23 cellular contexts compared by ENCODE assay signal in the genomic region with DNA sequence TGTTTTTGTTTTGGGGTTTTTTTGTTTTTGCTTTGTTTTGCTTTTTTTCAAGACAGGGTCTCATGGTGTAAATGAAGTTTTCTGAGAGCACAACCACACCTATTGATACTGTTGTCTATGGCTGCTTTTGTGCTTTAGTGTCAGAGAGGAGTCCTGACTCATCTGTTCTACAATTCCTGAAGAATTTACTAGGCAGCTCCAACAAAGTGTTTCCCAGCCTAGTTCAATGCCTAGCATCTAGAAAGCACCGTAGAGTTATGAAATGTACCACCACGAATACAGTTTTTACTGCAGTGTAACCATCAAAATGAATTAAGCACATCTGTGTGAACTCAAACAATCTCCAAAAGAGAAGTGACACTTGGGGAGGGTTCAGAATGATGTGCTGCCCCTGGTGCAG. TPM values are rescaled to one million over a fixed set of nuclear protein-coding genes. Genes with fewer than 3 reads are reported as not detected.
DNase-seq lines count a peak whose midpoint lies in the region; ATAC-seq, FAIRE-seq and TF ChIP-seq lines count a peak whose summit lies in the region.
"Had no signal": no experiment of that assay in that cellular context is flagged by ENCODE, and none has a peak within 500 bp of the region (broad histone marks: within the 10 kb centered on the region; RNA-seq: fewer than 3 reads in every experiment).

No MANE protein-coding gene starts in this region.

- no peaks in the 10 kb centered on the region for H3K9me3 Mint-ChIP-seq in natural killer cell
- H3K9me3 Mint-ChIP-seq in natural killer cell treated with Interleukin-12 subunit alpha and Interleukin-12 subunit beta and Interleukin-15 and Interleukin-18, amount 100 ng/mL, for 72 hours: no peaks in the 10 kb centered on the region
- H3K9me3 Mint-ChIP-seq in activated CD8-positive, alpha-beta T cell treated with anti-CD3 and anti-CD28 coated beads, Interleukin-2, amount 10 ng/mL, durations not matched to agents 7 days and 5 days (ENCODE audit: insufficient read depth): no peaks in the 10 kb centered on the region
- H3K9me3 Mint-ChIP-seq: memory B cell had no signal

- peaks cover 48% of the 10 kb centered on the region for H3K36me3 Mint-ChIP-seq in natural killer cell
- H3K36me3 Mint-ChIP-seq in natural killer cell treated with Interleukin-12 subunit alpha and Interleukin-12 subunit beta and Interleukin-15 and Interleukin-18, amount 100 ng/mL, for 72 hours: peaks cover 50% of the 10 kb centered on the region
- H3K36me3 Mint-ChIP-seq in activated CD8-positive, alpha-beta T cell treated with anti-CD3 and anti-CD28 coated beads, Interleukin-2, amount 10 ng/mL, durations not matched to agents 7 days and 5 days (ENCODE audit: low read depth): peaks cover 74% of the 10 kb centered on the region

- intact Hi-C loops in natural killer cell (cut with micrococcal nuclease): no loop called here
- intact Hi-C loops in prostate gland (cut with DNase I): no loop called here

- FAIRE-seq in frontal cortex (lab: Jason Lieb, UNC): no peak

- ATAC-seq in natural killer cell: no peak
- ATAC-seq in natural killer cell treated with Interleukin-12 subunit alpha and Interleukin-12 subunit beta and Interleukin-15 and Interleukin-18, amount 100 ng/mL, for 72 hours: no peak
- ATAC-seq in activated CD8-positive, alpha-beta T cell treated with anti-CD3 and anti-CD28 coated beads, Interleukin-2, amount 10 ng/mL, durations not matched to agents 7 days and 5 days: no peak
- ATAC-seq: gastroesophageal sphincter, left lobe of liver had no signal

- H3K27ac Mint-ChIP-seq in natural killer cell: peak overlapping the region; percentile 45 to 66
- no peak overlapping the region for H3K27ac Mint-ChIP-seq in natural killer cell treated with Interleukin-12 subunit alpha and Interleukin-12 subunit beta and Interleukin-15 and Interleukin-18, amount 100 ng/mL, for 72 hours
- peak overlapping the region; percentile 26 for H3K27ac Mint-ChIP-seq in activated CD8-positive, alpha-beta T cell treated with anti-CD3 and anti-CD28 coated beads, Interleukin-2, amount 10 ng/mL, durations not matched to agents 7 days and 5 days
- H3K27ac Mint-ChIP-seq: memory B cell had no signal

- H3K4me3 ChIP-seq in fibroblast of villous mesenchyme (ENCODE audit: low read depth, low read length): no peak overlapping the region
- no peak overlapping the region for H3K4me3 ChIP-seq in prostate gland
- H3K4me3 ChIP-seq: BLaER1, esophagus muscularis mucosa, gastroesophageal sphincter, SJSA1, skin epidermis, tibial nerve had no signal

- POLR2A ChIA-PET in activated CD8-positive, alpha-beta T cell treated with anti-CD3 and anti-CD28 coated beads, Interleukin-2, amount 10 ng/mL, durations not matched to agents 7 days and 5 days (lab: Charles Lee): no interaction called here

- no peaks in the 10 kb centered on the region for H3K27me3 Mint-ChIP-seq in natural killer cell (ENCODE audit: low read depth in 2 of 2)
- H3K27me3 Mint-ChIP-seq in natural killer cell treated with Interleukin-12 subunit alpha and Interleukin-12 subunit beta and Interleukin-15 and Interleukin-18, amount 100 ng/mL, for 72 hours: no peaks in the 10 kb centered on the region
- no peaks in the 10 kb centered on the region for H3K27me3 Mint-ChIP-seq in activated CD8-positive, alpha-beta T cell treated with anti-CD3 and anti-CD28 coated beads, Interleukin-2, amount 10 ng/mL, durations not matched to agents 7 days and 5 days (ENCODE audit: low read depth)
- H3K27me3 Mint-ChIP-seq: memory B cell had no signal

- H3K4me3 Mint-ChIP-seq in natural killer cell: no peak overlapping the region
- H3K4me3 Mint-ChIP-seq in natural killer cell treated with Interleukin-12 subunit alpha and Interleukin-12 subunit beta and Interleukin-15 and Interleukin-18, amount 100 ng/mL, for 72 hours: no peak overlapping the region
- no peak overlapping the region for H3K4me3 Mint-ChIP-seq in activated CD8-positive, alpha-beta T cell treated with anti-CD3 and anti-CD28 coated beads, Interleukin-2, amount 10 ng/mL, durations not matched to agents 7 days and 5 days
- H3K4me3 Mint-ChIP-seq: memory B cell had no signal

- H3K27ac ChIP-seq in prostate gland: no peak overlapping the region
- H3K27ac ChIP-seq: BLaER1, esophagus muscularis mucosa, gastroesophageal sphincter, SJSA1, skin epidermis, tibial nerve had no signal

- WGBS in prostate gland: 67% methylated on average over 2 of the region's 2 CpGs

- DNase-seq in natural killer cell (no peak), fibroblast of villous mesenchyme (ENCODE audit: low read depth) (peak; percentile 17), prostate gland (ENCODE audit: low spot score) (no peak), SKM-1 (lab: John Stamatoyannopoulos, UW; ENCODE audit: unreplicated experiment) (no peak), frontal cortex (ENCODE audit: low spot score in 2 of 2) (no peak)
- no peak for DNase-seq in natural killer cell treated with Interleukin-12 subunit alpha and Interleukin-12 subunit beta and Interleukin-15 and Interleukin-18, amount 100 ng/mL, for 72 hours (ENCODE audit: low spot score)
- DNase-seq in activated CD8-positive, alpha-beta T cell treated with anti-CD3 and anti-CD28 coated beads, Interleukin-2, amount 10 ng/mL, durations not matched to agents 7 days and 5 days: no peak
- DNase-seq: activated naive CD4-positive, alpha-beta T cell; COR-L47; GDM1; HCEC 1CT; KBM-7; NCI-H2029 treated with DMSO at 0.1 percent for 48 hours; NCI-H748 treated with DMSO at 0.1 percent for 48 hours; T-helper 1 cell had no signal

- peaks cover 4 to 8% of the 10 kb centered on the region in 2 donors for H3K36me3 ChIP-seq in prostate gland

- H3K9me3 ChIP-seq in prostate gland: no peaks in the 10 kb centered on the region
- H3K9me3 ChIP-seq: BLaER1, esophagus muscularis mucosa, gastroesophageal sphincter, SJSA1, tibial nerve had no signal

- TF ChIP-seq CTCF in natural killer cell (IDR thresholded peaks at IDR 0.05) (no peak), fibroblast of villous mesenchyme (IDR thresholded peaks at IDR 0.05; ENCODE audit: insufficient read depth, low read depth, low read length) (no peak), prostate gland (IDR thresholded peaks at IDR 0.05) (no peak)

- CTCF ChIA-PET in activated CD8-positive, alpha-beta T cell treated with anti-CD3 and anti-CD28 coated beads, Interleukin-2, amount 10 ng/mL, durations not matched to agents 7 days and 5 days (lab: Charles Lee): no interaction called here

- H3K4me1 ChIP-seq in prostate gland (replicated peaks): peaks cover 4% of the 10 kb centered on the region
- H3K4me1 ChIP-seq: BLaER1, SJSA1 had no signal

- no peak for TF ChIP-seq POLR2A in prostate gland (IDR thresholded peaks at IDR 0.05)

- H3K4me1 Mint-ChIP-seq in natural killer cell: peaks cover 39 to 46% of the 10 kb centered on the region in 2 donors
- H3K4me1 Mint-ChIP-seq in natural killer cell treated with Interleukin-12 subunit alpha and Interleukin-12 subunit beta and Interleukin-15 and Interleukin-18, amount 100 ng/mL, for 72 hours (ENCODE audit: low read depth in 2 of 2): peaks cover 20 to 35% of the 10 kb centered on the region in 2 donors
- peaks cover 14% of the 10 kb centered on the region for H3K4me1 Mint-ChIP-seq in activated CD8-positive, alpha-beta T cell treated with anti-CD3 and anti-CD28 coated beads, Interleukin-2, amount 10 ng/mL, durations not matched to agents 7 days and 5 days (ENCODE audit: low read depth)

- no peaks in the 10 kb centered on the region for H3K27me3 ChIP-seq in prostate gland (replicated peaks; ENCODE audit: insufficient read depth)
- H3K27me3 ChIP-seq: BLaER1, esophagus muscularis mucosa, gastroesophageal sphincter, SJSA1, tibial nerve had no signal

RNA-seq across cellular contexts. Expression of a gene that starts 21.2 kb away (rescaled TPM):
- 100 to 1,000 TPM; 195 to 229 (median 207) TPM for total RNA-seq in natural killer cell
- 100 to 1,000 TPM; 126 to 190 TPM for total RNA-seq in natural killer cell treated with Interleukin-12 subunit alpha and Interleukin-12 subunit beta and Interleukin-15 and Interleukin-18, amount 100 ng/mL, for 72 hours
- 100 to 1,000 TPM; 116 to 134 TPM for total RNA-seq in activated CD8-positive, alpha-beta T cell treated with anti-CD3 and anti-CD28 coated beads, Interleukin-2, amount 10 ng/mL, durations not matched to agents 7 days and 5 days
- 37.4 and 40.6 TPM in 2 replicates for total RNA-seq in fibroblast of villous mesenchyme
- total RNA-seq in prostate gland: 100 to 1,000 TPM in 1 of 2 donors, 10 to 100 TPM in 1; 63.6 to 182 TPM
- total RNA-seq in frontal cortex: 86.4 TPM

RNA-seq across cellular contexts. Expression of a gene that starts 21.5 kb away (rescaled TPM):
- total RNA-seq in natural killer cell (100 to 1,000 TPM; 232 to 264 (median 258) TPM), fibroblast of villous mesenchyme (30.6 and 39.7 TPM in 2 replicates), prostate gland (100 to 1,000 TPM in 1 of 2 donors, 10 to 100 TPM in 1; 37.8 to 118 TPM), frontal cortex (37.9 TPM)
- total RNA-seq in natural killer cell treated with Interleukin-12 subunit alpha and Interleukin-12 subunit beta and Interleukin-15 and Interleukin-18, amount 100 ng/mL, for 72 hours: 100 to 1,000 TPM; 116 to 204 TPM
- 10 to 100 TPM; 84.2 to 96.6 TPM for total RNA-seq in activated CD8-positive, alpha-beta T cell treated with anti-CD3 and anti-CD28 coated beads, Interleukin-2, amount 10 ng/mL, durations not matched to agents 7 days and 5 days

RNA-seq across cellular contexts. Expression of a gene that starts 36.3 kb away (rescaled TPM):
- total RNA-seq in natural killer cell (10 to 100 TPM; 17.7 to 27.7 (median 25.1) TPM), fibroblast of villous mesenchyme (21.2 and 31.9 TPM in 2 replicates), prostate gland (10 to 100 TPM; 42.8 to 54.2 TPM), frontal cortex (15.1 TPM)
- total RNA-seq in natural killer cell treated with Interleukin-12 subunit alpha and Interleukin-12 subunit beta and Interleukin-15 and Interleukin-18, amount 100 ng/mL, for 72 hours: 10 to 100 TPM; 40.7 to 41.4 TPM
- 10 to 100 TPM; 53.1 to 55.1 TPM for total RNA-seq in activated CD8-positive, alpha-beta T cell treated with anti-CD3 and anti-CD28 coated beads, Interleukin-2, amount 10 ng/mL, durations not matched to agents 7 days and 5 days

RNA-seq across cellular contexts. Expression of a gene that starts 36.8 kb away (rescaled TPM):
- 1 to 10 TPM; 1.1 to 3.7 (median 3.0) TPM for total RNA-seq in natural killer cell
- total RNA-seq in natural killer cell treated with Interleukin-12 subunit alpha and Interleukin-12 subunit beta and Interleukin-15 and Interleukin-18, amount 100 ng/mL, for 72 hours: 1 to 10 TPM; 1.8 to 3.6 TPM
- total RNA-seq in activated CD8-positive, alpha-beta T cell treated with anti-CD3 and anti-CD28 coated beads, Interleukin-2, amount 10 ng/mL, durations not matched to agents 7 days and 5 days: 1 to 10 TPM; 2.0 to 2.1 TPM
- total RNA-seq in fibroblast of villous mesenchyme: 6.5 and 9.0 TPM in 2 replicates
- 10 to 100 TPM; 15.6 to 17.9 TPM for total RNA-seq in prostate gland
- total RNA-seq in frontal cortex: 27.3 TPM

RNA-seq across cellular contexts. Expression of a gene that starts 46.0 kb away (rescaled TPM):
- total RNA-seq in natural killer cell (100 to 1,000 TPM; 363 to 505 (median 459) TPM), fibroblast of villous mesenchyme (257 and 261 TPM in 2 replicates), prostate gland (1,000 to 10,000 TPM in 1 of 2 donors, 100 to 1,000 TPM in 1; 628 to 1,303 TPM), frontal cortex (262 TPM)
- 100 to 1,000 TPM; 645 to 764 TPM for total RNA-seq in natural killer cell treated with Interleukin-12 subunit alpha and Interleukin-12 subunit beta and Interleukin-15 and Interleukin-18, amount 100 ng/mL, for 72 hours
- total RNA-seq in activated CD8-positive, alpha-beta T cell treated with anti-CD3 and anti-CD28 coated beads, Interleukin-2, amount 10 ng/mL, durations not matched to agents 7 days and 5 days: 100 to 1,000 TPM; 926 to 951 TPM

Comparison
In these comparisons a context has a peak if more than half of its experiments do, and no peak if none do; other contexts are left out.
1. H3K27ac Mint-ChIP-seq: peak in natural killer cell (2 of 2) and activated CD8-positive, alpha-beta T cell treated with anti-CD3 and anti-CD28 coated beads, Interleukin-2, amount 10 ng/mL, durations not matched to agents 7 days and 5 days (single experiment); none in natural killer cell treated with Interleukin-12 subunit alpha and Interleukin-12 subunit beta and Interleukin-15 and Interleukin-18, amount 100 ng/mL, for 72 hours (0 of 2).